8 cellular contexts compared by ENCODE assay signal in genomic region chr14:61620130-61620946, GRCh38.
A peak's percentile ranks its signal among the peaks of the same experiment; 100 is the strongest.
DNase-seq lines count a peak whose midpoint lies in the region; ATAC-seq and TF ChIP-seq lines count a peak whose summit lies in the region.

No MANE protein-coding gene starts in this region.

- intact Hi-C loops in posterior cingulate gyrus (cut with DNase I) = no loop called here

- DNase-seq in A172 (ENCODE audit: low spot score) (peak; percentile 20), LHCN-M2 (ENCODE audit: low read depth) (peak; percentile 91), fibroblast of pulmonary artery (ENCODE audit: low read depth) (peak; percentile 98), hepatic stellate cell (ENCODE audit: low spot score) (no peak), posterior cingulate gyrus (no peak), DMS 273 treated with DMSO at 0.1 percent for 48 hours (lab: John Stamatoyannopoulos, UW) (no peak)

- H3K4me1 ChIP-seq in subcutaneous abdominal adipose tissue (ENCODE audit: control insufficient read depth in 5 of 5, insufficient read depth in 5 of 5, low read length in 5 of 5) = peaks cover 4 to 39% (median 13%) of the 10 kb centered on the region in 5 donors

- no peaks in the 10 kb centered on the region for H3K36me3 ChIP-seq in subcutaneous abdominal adipose tissue (ENCODE audit: control insufficient read depth in 5 of 5, insufficient read depth in 5 of 5, low read length in 5 of 5)

- H3K4me3 ChIP-seq in fibroblast of pulmonary artery (replicated peaks; ENCODE audit: low read depth, low read length) (no peak overlapping the region), subcutaneous abdominal adipose tissue (ENCODE audit: low read depth in 1 of 5, low read length in 5 of 5) (no peak overlapping the region)

- ATAC-seq in GM19455 (IDR thresholded peaks at IDR 0.05; ENCODE audit: unreplicated experiment) = peak; percentile 68

- peak overlapping the region; percentile 47 for H3K27ac ChIP-seq in subcutaneous abdominal adipose tissue (ENCODE audit: low read depth, low read length)

- peak; percentile 6 for TF ChIP-seq CTCF in fibroblast of pulmonary artery (IDR thresholded peaks at IDR 0.05; ENCODE audit: low read length, missing control alignments)

- H3K9ac ChIP-seq in subcutaneous abdominal adipose tissue (ENCODE audit: low read length in 5 of 5) = no peak overlapping the region

- H3K9me3 ChIP-seq in subcutaneous abdominal adipose tissue (ENCODE audit: control insufficient read depth in 5 of 5, low read length in 5 of 5) = no peaks in the 10 kb centered on the region

- H3K27me3 ChIP-seq in subcutaneous abdominal adipose tissue (ENCODE audit: control insufficient read depth in 5 of 5, insufficient read depth in 4 of 5, low read length in 5 of 5) = no peaks in the 10 kb centered on the region

Comparison
In these comparisons a context has a peak if more than half of its experiments do, and no peak if none do; other contexts are left out.
1. DNase-seq: peak in A172 (single experiment), LHCN-M2 (single experiment) and fibroblast of pulmonary artery (single experiment); none in hepatic stellate cell (single experiment), posterior cingulate gyrus (0 of 10) and DMS 273 treated with DMSO at 0.1 percent for 48 hours (single experiment).